ENCODE assay signal across 19 cellular contexts in genomic region chr11:93564895-93565294, GRCh38.
"Had no signal": no experiment of that assay in that cellular context is flagged by ENCODE, and none has a peak within 500 bp of the region (broad histone marks: within the 10 kb centered on the region; RNA-seq: fewer than 3 reads in every experiment).

No MANE protein-coding gene starts in this region.

- H3K36me3 ChIP-seq: heart right ventricle, left ventricle myocardium inferior, lower lobe of right lung, right atrium auricular region, suprapubic skin, thyroid gland had no signal

- H3K27ac ChIP-seq: dorsolateral prefrontal cortex, heart right ventricle, left ventricle myocardium inferior, lower lobe of right lung, right atrium auricular region, suprapubic skin, thyroid gland had no signal

- H3K4me3 Mint-ChIP-seq: immature natural killer cell, memory B cell, mesothelial cell of epicardium, natural killer cell, neural crest cell, type B pancreatic cell had no signal

- H3K27ac Mint-ChIP-seq: immature natural killer cell, memory B cell, mesothelial cell of epicardium, natural killer cell, type B pancreatic cell had no signal

- H3K27me3 ChIP-seq: heart right ventricle, right atrium auricular region, suprapubic skin, thyroid gland had no signal

- H3K4me3 ChIP-seq: dorsolateral prefrontal cortex, heart right ventricle, left ventricle myocardium inferior, lower lobe of right lung, right atrium auricular region, smooth muscle cell, suprapubic skin, thyroid gland had no signal

- H3K36me3 Mint-ChIP-seq: immature natural killer cell, memory B cell, mesothelial cell of epicardium, natural killer cell, type B pancreatic cell had no signal

- H3K9me3 Mint-ChIP-seq: memory B cell, mesothelial cell of epicardium, natural killer cell, neural crest cell, type B pancreatic cell had no signal

- ATAC-seq: heart right ventricle, lower lobe of right lung, natural killer cell had no signal

- H3K9me3 ChIP-seq: heart right ventricle, left ventricle myocardium inferior, lower lobe of right lung, right atrium auricular region, suprapubic skin, thyroid gland had no signal

- H3K4me1 Mint-ChIP-seq: immature natural killer cell, memory B cell, natural killer cell had no signal

- DNase-seq: cortex of kidney; dorsolateral prefrontal cortex; effector CD8-positive, alpha-beta T cell; foreskin melanocyte; heart right ventricle; immature natural killer cell; left ventricle myocardium inferior; lower lobe of right lung; natural killer cell; stimulated activated CD4-positive, alpha-beta T cell treated with anti-CD3 and anti-CD28 coated beads, Interleukin-2, amount 100 ng/mL, for 48 hours; stimulated activated naive CD4-positive, alpha-beta T cell treated with Interleukin-2 at 50 U/mL for 16 hours; thyroid gland had no signal
